Comparison of ENCODE assay signal across 22 cellular contexts in genomic region chr17:27571563-27572129, GRCh38. TPM values are rescaled to one million over a fixed set of nuclear protein-coding genes. Genes with fewer than 3 reads are reported as not detected.
DNase-seq lines count a peak whose midpoint lies in the region; ATAC-seq and TF ChIP-seq lines count a peak whose summit lies in the region.
"Had no signal": no experiment of that assay in that cellular context is flagged by ENCODE, and none has a peak within 500 bp of the region (broad histone marks: within the 10 kb centered on the region; RNA-seq: fewer than 3 reads in every experiment).

No MANE protein-coding gene starts in this region.

- peaks cover 22% of the 10 kb centered on the region for H3K36me3 Mint-ChIP-seq in activated naive CD8-positive, alpha-beta T cell treated with anti-CD3 and anti-CD28 coated beads for 36 hours
- no peaks in the 10 kb centered on the region for H3K36me3 Mint-ChIP-seq in type B pancreatic cell
- H3K36me3 Mint-ChIP-seq: naive B cell had no signal

- H3K79me1 ChIP-seq in mesenchymal stem cell (replicated peaks; ENCODE audit: low read length, poor library complexity, severe bottlenecking): peaks cover 54% of the 10 kb centered on the region

- H3K27ac ChIP-seq in cardiac muscle cell (peak overlapping the region; percentile 46), mesenchymal stem cell (ENCODE audit: low read length, poor library complexity, severe bottlenecking) (no peak overlapping the region), ovary (no peak overlapping the region)
- H3K27ac ChIP-seq: SJSA1, suprapubic skin had no signal

- H3K18ac ChIP-seq in mesenchymal stem cell (ENCODE audit: low read depth in 1 of 2, low read length in 2 of 2): no peak overlapping the region

- H3K4ac ChIP-seq in mesenchymal stem cell (ENCODE audit: low read depth in 1 of 2, low read length in 2 of 2): no peak overlapping the region

- H3K27me3 Mint-ChIP-seq in activated naive CD8-positive, alpha-beta T cell treated with anti-CD3 and anti-CD28 coated beads for 36 hours: no peaks in the 10 kb centered on the region
- no peaks in the 10 kb centered on the region for H3K27me3 Mint-ChIP-seq in type B pancreatic cell
- H3K27me3 Mint-ChIP-seq: activated B cell treated with CpG ODN at 0.5 μM for 24 hours; activated CD8-positive, alpha-beta memory T cell treated with anti-CD3 and anti-CD28 coated beads, Interleukin-2, amount 10 ng/mL, durations not matched to agents 7 days and 5 days; IgD-negative memory B cell; naive B cell had no signal

- DNase-seq in cardiac muscle cell (ENCODE audit: low read depth in 1 of 2, low spot score in 1 of 2) (peak in 1 of 2 donors; percentile 6), cardiac septum (ENCODE audit: low spot score) (no peak), mesenchymal stem cell (no peak), type B pancreatic cell (ENCODE audit: extremely low spot score, unreplicated experiment) (no peak), ovary (no peak)
- DNase-seq in activated naive CD8-positive, alpha-beta T cell treated with anti-CD3 and anti-CD28 coated beads for 36 hours: no peak
- DNase-seq: activated B cell treated with CpG ODN at 0.5 μM for 24 hours; activated CD8-positive, alpha-beta memory T cell treated with anti-CD3 and anti-CD28 coated beads, Interleukin-2, amount 10 ng/mL, durations not matched to agents 7 days and 5 days; activated naive CD4-positive, alpha-beta T cell treated with anti-CD3 and anti-CD28 coated beads, Interleukin-2, amount 50 U/mL, for 16 hours; HFFc6; hippocampal formation; islet precursor cell; mammary epithelial cell; MG63; naive B cell; NCI-H146; NCI-H748 treated with DMSO at 0.1 percent for 48 hours had no signal

- intact Hi-C loops in cardiac septum (cut with DNase I): no loop called here
- intact Hi-C loops in ovary (cut with DNase I): no loop called here

- peak overlapping the region in 1 of 2 experiments; percentile 63 for H2BK12ac ChIP-seq in mesenchymal stem cell (ENCODE audit: low read length in 2 of 2)

- TF ChIP-seq POLR2A in ovary (IDR thresholded peaks at IDR 0.05): no peak

- H4K8ac ChIP-seq in mesenchymal stem cell (ENCODE audit: low read length): no peak overlapping the region

- H2BK5ac ChIP-seq in mesenchymal stem cell (ENCODE audit: low read depth, low read length, poor library complexity, severe bottlenecking): no peak overlapping the region

- H2AK5ac ChIP-seq in mesenchymal stem cell (ENCODE audit: low read length, severe bottlenecking): peak overlapping the region; percentile 58

- H3K4me1 ChIP-seq in cardiac muscle cell (ENCODE audit: low read depth) (peaks cover 58% of the 10 kb centered on the region), mesenchymal stem cell (ENCODE audit: control insufficient read depth, insufficient read depth, low read depth, low read length) (peaks cover 22% of the 10 kb centered on the region), ovary (ENCODE audit: insufficient read depth) (peaks cover 6% of the 10 kb centered on the region)

- no peak overlapping the region for H3K4me3 ChIP-seq in cardiac muscle cell
- H3K4me3 ChIP-seq in mesenchymal stem cell (ENCODE audit: insufficient read depth in 1 of 2, low read depth in 1 of 2, low read length in 2 of 2): no peak overlapping the region
- no peak overlapping the region for H3K4me3 ChIP-seq in ovary
- H3K4me3 ChIP-seq: MG63, SJSA1, skin epidermis, suprapubic skin had no signal

- H3K4me2 ChIP-seq in mesenchymal stem cell (ENCODE audit: low read length, poor library complexity, severe bottlenecking): no peak overlapping the region

- peaks cover 65% of the 10 kb centered on the region for H3K4me1 Mint-ChIP-seq in activated naive CD8-positive, alpha-beta T cell treated with anti-CD3 and anti-CD28 coated beads for 36 hours
- peaks cover 39% of the 10 kb centered on the region for H3K4me1 Mint-ChIP-seq in type B pancreatic cell (ENCODE audit: unreplicated experiment)
- H3K4me1 Mint-ChIP-seq: activated B cell treated with CpG ODN at 0.5 μM for 24 hours had no signal

- H2BK15ac ChIP-seq in mesenchymal stem cell (ENCODE audit: low read depth, poor library complexity, severe bottlenecking): peak overlapping the region; percentile 28

- H3K27ac Mint-ChIP-seq in activated naive CD8-positive, alpha-beta T cell treated with anti-CD3 and anti-CD28 coated beads for 36 hours: peak overlapping the region; percentile 34
- H3K27ac Mint-ChIP-seq in type B pancreatic cell: peak overlapping the region; percentile 65
- H3K27ac Mint-ChIP-seq: activated B cell treated with CpG ODN at 0.5 μM for 24 hours, HFFc6, naive B cell had no signal

- H3K4me3 Mint-ChIP-seq in activated naive CD8-positive, alpha-beta T cell treated with anti-CD3 and anti-CD28 coated beads for 36 hours: no peak overlapping the region
- H3K4me3 Mint-ChIP-seq in type B pancreatic cell: no peak overlapping the region
- H3K4me3 Mint-ChIP-seq: activated B cell treated with CpG ODN at 0.5 μM for 24 hours; activated CD8-positive, alpha-beta memory T cell treated with anti-CD3 and anti-CD28 coated beads, Interleukin-2, amount 10 ng/mL, durations not matched to agents 7 days and 5 days; IgD-negative memory B cell; naive B cell had no signal

- H4K91ac ChIP-seq in mesenchymal stem cell (ENCODE audit: low read length): peak overlapping the region; percentile 34

- ATAC-seq in GM19452 (IDR thresholded peaks at IDR 0.05; ENCODE audit: unreplicated experiment): no peak
- ATAC-seq: activated CD8-positive, alpha-beta memory T cell treated with anti-CD3 and anti-CD28 coated beads, Interleukin-2, amount 10 ng/mL, durations not matched to agents 7 days and 5 days had no signal

- no peak overlapping the region for H2BK120ac ChIP-seq in mesenchymal stem cell (ENCODE audit: low read depth, low read length)

- no peaks in the 10 kb centered on the region for H3K9me3 ChIP-seq in cardiac muscle cell (ENCODE audit: low read depth)
- H3K9me3 ChIP-seq in mesenchymal stem cell (ENCODE audit: control insufficient read depth, low read length): no peaks in the 10 kb centered on the region
- no peaks in the 10 kb centered on the region for H3K9me3 ChIP-seq in ovary
- H3K9me3 ChIP-seq: MG63, SJSA1, suprapubic skin had no signal

- WGBS in mesenchymal stem cell: 94% methylated on average over 11 of the region's 11 CpGs
- WGBS in ovary, 3 donors: 94 to 98% (median 95%) methylated on average over 11 of the region's 11 CpGs

- no peak for TF ChIP-seq CTCF in cardiac muscle cell (IDR thresholded peaks at IDR 0.05; ENCODE audit: low read depth, low read length)
- TF ChIP-seq CTCF in type B pancreatic cell (conservative IDR thresholded peaks at IDR 0.05): no peak
- no peak for TF ChIP-seq CTCF in ovary (IDR thresholded peaks at IDR 0.05)

- no peak for TF ChIP-seq EP300 in ovary (IDR thresholded peaks at IDR 0.05)

- no peak overlapping the region for H2AFZ ChIP-seq in mesenchymal stem cell (ENCODE audit: low read depth, low read length)

- no peak overlapping the region for H3K23ac ChIP-seq in mesenchymal stem cell (ENCODE audit: low read length in 2 of 2)

- H3K14ac ChIP-seq in mesenchymal stem cell (ENCODE audit: low read length in 2 of 2): peak overlapping the region in 1 of 2 experiments; percentile 39

- no peaks in the 10 kb centered on the region for H3K27me3 ChIP-seq in cardiac muscle cell
- H3K27me3 ChIP-seq in mesenchymal stem cell (ENCODE audit: control insufficient read depth in 1 of 2, insufficient read depth in 1 of 2, low read length in 2 of 2): no peaks in the 10 kb centered on the region
- no peaks in the 10 kb centered on the region for H3K27me3 ChIP-seq in ovary
- H3K27me3 ChIP-seq: MG63, SJSA1, suprapubic skin had no signal

- H3K9me3 Mint-ChIP-seq in activated naive CD8-positive, alpha-beta T cell treated with anti-CD3 and anti-CD28 coated beads for 36 hours: peaks cover 2% of the 10 kb centered on the region
- H3K9me3 Mint-ChIP-seq in type B pancreatic cell: no peaks in the 10 kb centered on the region
- H3K9me3 Mint-ChIP-seq: activated B cell treated with CpG ODN at 0.5 μM for 24 hours, HFFc6, IgD-negative memory B cell, naive B cell had no signal

- H3K9ac ChIP-seq in mesenchymal stem cell (ENCODE audit: low read length): no peak overlapping the region

- H3K36me3 ChIP-seq in cardiac muscle cell: no peaks in the 10 kb centered on the region
- H3K36me3 ChIP-seq in mesenchymal stem cell (ENCODE audit: control insufficient read depth in 1 of 2, insufficient read depth in 2 of 2, low read depth in 1 of 2, low read length in 2 of 2): peaks cover 0 to 3% of the 10 kb centered on the region in 2 experiments
- no peaks in the 10 kb centered on the region for H3K36me3 ChIP-seq in ovary
- H3K36me3 ChIP-seq: MG63, SJSA1, suprapubic skin had no signal

RNA-seq across cellular contexts. Expression of gene LGALS9, which starts 59.3 kb away (rescaled TPM):
- 0.63 and 1.3 TPM in 2 replicates for total RNA-seq in cardiac muscle cell
- polyA plus RNA-seq in cardiac muscle cell: 0.46 and 0.90 TPM in 2 replicates
- total RNA-seq in cardiac septum: 20.1 TPM
- total RNA-seq in activated naive CD8-positive, alpha-beta T cell treated with anti-CD3 and anti-CD28 coated beads for 36 hours: 10 to 100 TPM; 25.1 to 25.3 TPM
- polyA plus RNA-seq in mesenchymal stem cell (2013, experiment 1 of 2): 1.2 TPM
- 1.2 TPM for polyA plus RNA-seq in mesenchymal stem cell (2013, experiment 2 of 2)
- 22.5 and 25.3 TPM in 2 replicates for total RNA-seq in type B pancreatic cell (ENCODE audit: low replicate concordance)
- total RNA-seq in ovary: 10 to 100 TPM in 5 of 7 donors, 1 to 10 TPM in 2; 9.0 to 38.3 (median 16.6) TPM
- 10 to 100 TPM; 23.3 to 62.8 TPM for polyA plus RNA-seq in ovary
